Comparison of ENCODE assay signal across 11 cellular contexts in the genomic region with DNA sequence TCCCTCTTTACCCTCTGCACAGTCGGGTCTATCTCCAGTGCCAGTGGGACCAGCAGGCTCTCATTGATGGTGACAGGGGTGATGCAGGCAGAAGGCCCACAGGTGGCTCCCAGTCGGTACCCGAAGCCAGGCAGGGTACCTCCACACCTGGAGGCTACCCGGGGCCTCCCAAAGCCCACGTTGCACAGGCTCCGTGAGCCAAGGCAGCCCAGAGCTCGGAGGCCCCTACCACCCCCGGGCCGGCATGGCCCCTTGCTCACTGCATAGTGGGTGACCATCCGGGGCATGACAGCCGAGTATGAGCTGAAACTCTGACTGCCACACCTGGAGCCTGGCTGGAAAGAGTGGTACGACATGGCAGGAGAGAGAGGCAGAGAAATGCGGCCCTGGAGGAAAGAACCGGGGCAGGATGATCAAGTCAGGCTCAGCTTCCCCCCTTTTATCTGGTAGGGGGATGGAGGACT. TPM values are rescaled to one million over a fixed set of nuclear protein-coding genes. Genes with fewer than 3 reads are reported as not detected.
"Had no signal": no experiment of that assay in that cellular context is flagged by ENCODE, and none has a peak within 500 bp of the region (broad histone marks: within the 10 kb centered on the region; RNA-seq: fewer than 3 reads in every experiment).

A gene (minus strand): TSS at position 414 of the 464 bp plus-strand sequence. CDS start 58 bp downstream, at position 356.

- H3K9me3 Mint-ChIP-seq: HFFc6 had no signal

- DNase-seq: GM23248, GOT3, H7, HFFc6, IMR-90, KG1 had no signal

- H3K27ac ChIP-seq: GM23248 had no signal

- H3K27ac Mint-ChIP-seq: HFFc6 had no signal

- ATAC-seq: K562 had no signal

- H3K4me1 ChIP-seq: HAP-1 had no signal

- H3K9ac ChIP-seq: GM23248 had no signal

- H3K9me3 ChIP-seq: HAP-1 had no signal

- H2AFZ ChIP-seq: GM23248 had no signal

- FAIRE-seq: HTR-8/SVneo, K562 had no signal

- H3K4me3 ChIP-seq: GM23248, HAP-1, K562 had no signal

- H3K36me3 ChIP-seq: HAP-1 had no signal

- H3K4me3 Mint-ChIP-seq: HFFc6 had no signal

RNA-seq across cellular contexts. Expression of the gene that starts here (rescaled TPM):
- total RNA-seq: GM23248, H4, H7, HFFc6, HT-29, IMR-90, K562 had no signal
- polyA plus RNA-seq: GM23248, IMR-90, K562 had no signal
